Comparison of ENCODE assay signal across 2 cellular contexts in the genomic region with DNA sequence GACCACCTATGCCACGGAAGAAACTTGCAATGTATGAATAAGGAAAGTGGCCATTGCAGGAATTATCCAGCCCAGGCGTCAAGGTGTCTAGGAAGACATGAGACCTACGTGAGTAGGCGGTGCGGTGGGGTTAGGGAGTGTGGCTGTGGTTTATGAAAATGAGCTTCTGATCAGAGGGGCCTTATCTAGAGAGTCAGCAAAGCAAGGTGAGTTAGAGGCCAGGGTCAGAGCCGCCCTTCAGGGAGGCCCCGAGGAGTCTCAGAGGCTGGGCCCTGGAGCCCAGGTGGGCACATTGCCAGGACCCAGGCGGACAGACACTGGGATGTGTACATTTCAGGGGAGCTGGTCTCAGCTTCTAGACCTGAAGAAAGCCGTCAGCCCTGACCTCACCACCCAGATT.
TF ChIP-seq lines count a peak whose summit lies in the region.

No MANE protein-coding gene starts in this region.

TF ChIP-seq in K562, 482 proteins besides CTCF, POLR2A, EP300 and RAD21 (continued from another document):
- TF ChIP-seq, protein P1, sequence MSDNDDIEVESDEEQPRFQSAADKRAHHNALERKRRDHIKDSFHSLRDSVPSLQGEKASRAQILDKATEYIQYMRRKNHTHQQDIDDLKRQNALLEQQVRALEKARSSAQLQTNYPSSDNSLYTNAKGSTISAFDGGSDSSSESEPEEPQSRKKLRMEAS (CRISPR knock-in tag; IDR thresholded peaks at IDR 0.05): peak; percentile 38; the same call in 1 of the 2 replicates
- TF ChIP-seq ZNF699 (CRISPR knock-in tag; IDR thresholded peaks at IDR 0.05; ENCODE audit: insufficient replicate concordance) (no peak), ARID1B (IDR thresholded peaks at IDR 0.05) (0 out of 2 replicates have a peak, but pooled peaks have one; percentile 12), TCF3 (CRISPR knock-in tag; IDR thresholded peaks at IDR 0.05) (peak; percentile 41; the same call in 1 of the 2 replicates), EGR1 (conservative IDR thresholded peaks at IDR 0.05) (peak; percentile 66), KAT2B (IDR thresholded peaks at IDR 0.05; ENCODE audit: low read depth, low read length) (no peak), CBFA2T3 (IDR thresholded peaks at IDR 0.05) (peak; percentile 56), ZBTB7A (IDR thresholded peaks at IDR 0.05; ENCODE audit: borderline replicate concordance, control insufficient read depth, low read depth, low read length) (peak; percentile 20; the same call in 1 of the 2 replicates), DMBX1 (CRISPR knock-in tag; IDR thresholded peaks at IDR 0.05; ENCODE audit: borderline replicate concordance) (no peak), MCM5 (IDR thresholded peaks at IDR 0.05; ENCODE audit: low read depth) (no peak), NFIC (IDR thresholded peaks at IDR 0.05) (peak; percentile 77), ZNF707 (CRISPR knock-in tag; conservative IDR thresholded peaks at IDR 0.05) (no peak), SMARCE1 (IDR thresholded peaks at IDR 0.05) (0 out of 2 replicates have a peak, but pooled peaks have one; percentile 17), ELF4 (CRISPR knock-in tag; IDR thresholded peaks at IDR 0.05) (no peak)
- TF ChIP-seq, protein P2, sequence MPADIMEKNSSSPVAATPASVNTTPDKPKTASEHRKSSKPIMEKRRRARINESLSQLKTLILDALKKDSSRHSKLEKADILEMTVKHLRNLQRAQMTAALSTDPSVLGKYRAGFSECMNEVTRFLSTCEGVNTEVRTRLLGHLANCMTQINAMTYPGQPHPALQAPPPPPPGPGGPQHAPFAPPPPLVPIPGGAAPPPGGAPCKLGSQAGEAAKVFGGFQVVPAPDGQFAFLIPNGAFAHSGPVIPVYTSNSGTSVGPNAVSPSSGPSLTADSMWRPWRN (IDR thresholded peaks at IDR 0.05; ENCODE audit: low read depth): peak; percentile 49; the same call in 1 of the 2 replicates
- TF ChIP-seq, protein P3, sequence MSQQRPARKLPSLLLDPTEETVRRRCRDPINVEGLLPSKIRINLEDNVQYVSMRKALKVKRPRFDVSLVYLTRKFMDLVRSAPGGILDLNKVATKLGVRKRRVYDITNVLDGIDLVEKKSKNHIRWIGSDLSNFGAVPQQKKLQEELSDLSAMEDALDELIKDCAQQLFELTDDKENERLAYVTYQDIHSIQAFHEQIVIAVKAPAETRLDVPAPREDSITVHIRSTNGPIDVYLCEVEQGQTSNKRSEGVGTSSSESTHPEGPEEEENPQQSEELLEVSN (IDR thresholded peaks at IDR 0.05; ENCODE audit: borderline replicate concordance in 1 of 2, extremely low read depth in 1 of 2, insufficient read depth in 1 of 2, insufficient read length in 1 of 2, low read depth in 1 of 2, low read length in 1 of 2, poor library complexity in 1 of 2, severe bottlenecking in 1 of 2): peak in 1 of 2 experiments; percentile 39
- TF ChIP-seq, protein P4, sequence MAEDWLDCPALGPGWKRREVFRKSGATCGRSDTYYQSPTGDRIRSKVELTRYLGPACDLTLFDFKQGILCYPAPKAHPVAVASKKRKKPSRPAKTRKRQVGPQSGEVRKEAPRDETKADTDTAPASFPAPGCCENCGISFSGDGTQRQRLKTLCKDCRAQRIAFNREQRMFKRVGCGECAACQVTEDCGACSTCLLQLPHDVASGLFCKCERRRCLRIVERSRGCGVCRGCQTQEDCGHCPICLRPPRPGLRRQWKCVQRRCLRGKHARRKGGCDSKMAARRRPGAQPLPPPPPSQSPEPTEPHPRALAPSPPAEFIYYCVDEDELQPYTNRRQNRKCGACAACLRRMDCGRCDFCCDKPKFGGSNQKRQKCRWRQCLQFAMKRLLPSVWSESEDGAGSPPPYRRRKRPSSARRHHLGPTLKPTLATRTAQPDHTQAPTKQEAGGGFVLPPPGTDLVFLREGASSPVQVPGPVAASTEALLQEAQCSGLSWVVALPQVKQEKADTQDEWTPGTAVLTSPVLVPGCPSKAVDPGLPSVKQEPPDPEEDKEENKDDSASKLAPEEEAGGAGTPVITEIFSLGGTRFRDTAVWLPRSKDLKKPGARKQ (CRISPR knock-in tag; IDR thresholded peaks at IDR 0.05): no peak

TF ChIP-seq in SK-N-SH treated with all-trans-retinoic acid at 6 μM for 48 hours, 23 proteins besides CTCF, POLR2A, EP300 and RAD21 (continued from another document):
- TF ChIP-seq, protein P5, sequence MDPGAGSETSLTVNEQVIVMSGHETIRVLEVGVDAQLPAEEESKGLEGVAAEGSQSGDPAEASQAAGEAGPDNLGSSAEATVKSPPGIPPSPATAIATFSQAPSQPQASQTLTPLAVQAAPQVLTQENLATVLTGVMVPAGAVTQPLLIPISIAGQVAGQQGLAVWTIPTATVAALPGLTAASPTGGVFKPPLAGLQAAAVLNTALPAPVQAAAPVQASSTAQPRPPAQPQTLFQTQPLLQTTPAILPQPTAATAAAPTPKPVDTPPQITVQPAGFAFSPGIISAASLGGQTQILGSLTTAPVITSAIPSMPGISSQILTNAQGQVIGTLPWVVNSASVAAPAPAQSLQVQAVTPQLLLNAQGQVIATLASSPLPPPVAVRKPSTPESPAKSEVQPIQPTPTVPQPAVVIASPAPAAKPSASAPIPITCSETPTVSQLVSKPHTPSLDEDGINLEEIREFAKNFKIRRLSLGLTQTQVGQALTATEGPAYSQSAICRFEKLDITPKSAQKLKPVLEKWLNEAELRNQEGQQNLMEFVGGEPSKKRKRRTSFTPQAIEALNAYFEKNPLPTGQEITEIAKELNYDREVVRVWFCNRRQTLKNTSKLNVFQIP (CRISPR knock-in tag; IDR thresholded peaks at IDR 0.05; ENCODE audit: borderline replicate concordance, low read depth): no peak
- TF ChIP-seq SNAI2 (CRISPR knock-in tag; IDR thresholded peaks at IDR 0.05) (no peak), PPARA (CRISPR knock-in tag; IDR thresholded peaks at IDR 0.05; ENCODE audit: borderline replicate concordance) (no peak), ARNTL (CRISPR knock-in tag; IDR thresholded peaks at IDR 0.05; ENCODE audit: borderline replicate concordance, low read depth) (no peak), ZNF565 (CRISPR knock-in tag; conservative IDR thresholded peaks at IDR 0.05; ENCODE audit: low read depth) (no peak), ZFP30 (CRISPR knock-in tag; IDR thresholded peaks at IDR 0.05) (no peak), ZC3H10 (CRISPR knock-in tag; IDR thresholded peaks at IDR 0.05) (no peak), TOX (CRISPR knock-in tag; IDR thresholded peaks at IDR 0.05; ENCODE audit: borderline replicate concordance) (no peak), ZNF70 (CRISPR knock-in tag; IDR thresholded peaks at IDR 0.05) (no peak)
- TF ChIP-seq, protein P6, sequence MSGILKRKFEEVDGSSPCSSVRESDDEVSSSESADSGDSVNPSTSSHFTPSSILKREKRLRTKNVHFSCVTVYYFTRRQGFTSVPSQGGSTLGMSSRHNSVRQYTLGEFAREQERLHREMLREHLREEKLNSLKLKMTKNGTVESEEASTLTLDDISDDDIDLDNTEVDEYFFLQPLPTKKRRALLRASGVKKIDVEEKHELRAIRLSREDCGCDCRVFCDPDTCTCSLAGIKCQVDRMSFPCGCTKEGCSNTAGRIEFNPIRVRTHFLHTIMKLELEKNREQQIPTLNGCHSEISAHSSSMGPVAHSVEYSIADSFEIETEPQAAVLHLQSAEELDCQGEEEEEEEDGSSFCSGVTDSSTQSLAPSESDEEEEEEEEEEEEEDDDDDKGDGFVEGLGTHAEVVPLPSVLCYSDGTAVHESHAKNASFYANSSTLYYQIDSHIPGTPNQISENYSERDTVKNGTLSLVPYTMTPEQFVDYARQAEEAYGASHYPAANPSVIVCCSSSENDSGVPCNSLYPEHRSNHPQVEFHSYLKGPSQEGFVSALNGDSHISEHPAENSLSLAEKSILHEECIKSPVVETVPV (CRISPR knock-in tag; IDR thresholded peaks at IDR 0.05): no peak
- TF ChIP-seq, protein P7, sequence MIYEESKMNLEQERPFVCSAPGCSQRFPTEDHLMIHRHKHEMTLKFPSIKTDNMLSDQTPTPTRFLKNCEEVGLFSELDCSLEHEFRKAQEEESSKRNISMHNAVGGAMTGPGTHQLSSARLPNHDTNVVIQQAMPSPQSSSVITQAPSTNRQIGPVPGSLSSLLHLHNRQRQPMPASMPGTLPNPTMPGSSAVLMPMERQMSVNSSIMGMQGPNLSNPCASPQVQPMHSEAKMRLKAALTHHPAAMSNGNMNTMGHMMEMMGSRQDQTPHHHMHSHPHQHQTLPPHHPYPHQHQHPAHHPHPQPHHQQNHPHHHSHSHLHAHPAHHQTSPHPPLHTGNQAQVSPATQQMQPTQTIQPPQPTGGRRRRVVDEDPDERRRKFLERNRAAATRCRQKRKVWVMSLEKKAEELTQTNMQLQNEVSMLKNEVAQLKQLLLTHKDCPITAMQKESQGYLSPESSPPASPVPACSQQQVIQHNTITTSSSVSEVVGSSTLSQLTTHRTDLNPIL (CRISPR knock-in tag; IDR thresholded peaks at IDR 0.05; ENCODE audit: low read depth): no peak
